ENCODE assay signal across 14 cellular contexts in the genomic region with DNA sequence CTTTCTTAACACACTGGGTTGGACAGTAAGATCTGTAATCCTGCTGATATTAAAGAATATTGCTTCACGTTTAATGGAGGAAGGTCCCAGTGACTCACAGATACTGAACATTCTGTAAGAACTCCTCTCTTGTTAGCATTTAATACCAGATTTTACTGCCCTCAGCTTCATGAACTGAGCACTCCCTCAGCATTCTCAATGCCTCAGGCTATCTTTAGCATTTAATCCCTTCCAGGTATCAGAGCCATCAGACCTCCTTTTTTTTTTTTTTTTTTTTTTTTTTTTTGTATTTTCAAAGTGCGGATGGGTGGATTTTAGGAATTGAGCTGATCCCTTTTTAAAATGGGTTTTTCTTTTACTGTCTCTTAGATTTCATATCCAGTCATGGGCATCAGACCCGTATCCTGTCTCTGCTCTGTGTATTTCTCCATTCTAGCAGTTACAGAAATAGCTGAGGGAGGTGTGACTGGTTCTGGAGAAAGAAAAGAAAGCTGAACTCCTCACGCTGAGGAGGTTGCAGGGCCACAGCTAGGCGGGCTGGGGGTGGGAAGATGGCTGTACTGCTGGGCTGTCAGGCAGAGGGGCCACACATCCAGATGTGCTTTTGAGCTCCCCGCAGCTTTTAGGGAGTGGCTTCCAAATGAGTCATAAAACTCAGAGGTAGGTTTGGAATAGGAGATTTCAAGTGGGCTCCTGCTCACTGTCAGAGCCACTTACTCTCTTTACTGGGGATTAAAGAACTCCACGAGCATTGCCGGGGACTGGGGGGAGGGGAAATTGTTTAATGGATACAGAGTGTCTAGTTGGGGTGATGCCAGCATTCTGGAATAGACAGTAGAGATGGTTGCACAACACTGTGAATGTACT.
A peak's percentile ranks its signal among the peaks of the same experiment; 100 is the strongest.
DNase-seq lines count a peak whose midpoint lies in the region; ATAC-seq and TF ChIP-seq lines count a peak whose summit lies in the region.
"Had no signal": no experiment of that assay in that cellular context is flagged by ENCODE, and none has a peak within 500 bp of the region (broad histone marks: within the 10 kb centered on the region; RNA-seq: fewer than 3 reads in every experiment).

No MANE protein-coding gene starts in this region.

- no peak overlapping the region for H3K56ac ChIP-seq in H9 (ENCODE audit: insufficient read length, low read depth, low read length)

- H2AK5ac ChIP-seq in H9 (ENCODE audit: insufficient read length, low read length): no peak overlapping the region

- no peaks in the 10 kb centered on the region for H3K36me3 Mint-ChIP-seq in H9 (ENCODE audit: insufficient read depth in 1 of 3, low read depth in 3 of 3)
- no peaks in the 10 kb centered on the region for H3K36me3 Mint-ChIP-seq in activated naive CD4-positive, alpha-beta T cell treated with anti-CD3 and anti-CD28 coated beads, Interleukin-2, amount 10 ng/mL, durations not matched to agents 7 days and 5 days
- H3K36me3 Mint-ChIP-seq: CD4-positive, alpha-beta memory T cell had no signal

- no peak overlapping the region for H3K27ac ChIP-seq in H9 (ENCODE audit: insufficient read length, low read depth, low read length)
- H3K27ac ChIP-seq in prostate gland: no peak overlapping the region
- H3K27ac ChIP-seq: HL-60 had no signal

- H3K27ac Mint-ChIP-seq in H9: no peak overlapping the region; a peak in 1 of 7 replicates
- no peak overlapping the region for H3K27ac Mint-ChIP-seq in activated naive CD4-positive, alpha-beta T cell treated with anti-CD3 and anti-CD28 coated beads, Interleukin-2, amount 10 ng/mL, durations not matched to agents 7 days and 5 days
- H3K27ac Mint-ChIP-seq: activated B cell treated with CpG ODN at 0.5 μM for 24 hours; CD4-positive, alpha-beta memory T cell had no signal

- H2BK15ac ChIP-seq in H9 (ENCODE audit: low read depth, low read length): no peak overlapping the region

- no peaks in the 10 kb centered on the region for H3K27me3 Mint-ChIP-seq in H9 (ENCODE audit: low read depth)
- peaks cover 9% of the 10 kb centered on the region for H3K27me3 Mint-ChIP-seq in activated naive CD4-positive, alpha-beta T cell treated with anti-CD3 and anti-CD28 coated beads, Interleukin-2, amount 10 ng/mL, durations not matched to agents 7 days and 5 days

- no peak overlapping the region for H2BK5ac ChIP-seq in H9 (ENCODE audit: insufficient read length, low read length)

- ATAC-seq in GM21423 (IDR thresholded peaks at IDR 0.05; ENCODE audit: unreplicated experiment): no peak

- no peak overlapping the region for H3K14ac ChIP-seq in H9 (ENCODE audit: insufficient read depth, low read length)

- peak; percentile 37 for DNase-seq in H9
- peak; percentile 74 for DNase-seq in NCI-H510A treated with DMSO at 0.1 percent for 48 hours (lab: John Stamatoyannopoulos, UW)
- peak; percentile 55 for DNase-seq in fibroblast of villous mesenchyme (ENCODE audit: low read depth)
- DNase-seq in prostate gland (ENCODE audit: low spot score): peak; percentile 31
- no peak for DNase-seq in NCI-H128 (lab: John Stamatoyannopoulos, UW; ENCODE audit: unreplicated experiment)
- no peak for DNase-seq in activated naive CD4-positive, alpha-beta T cell treated with anti-CD3 and anti-CD28 coated beads, Interleukin-2, amount 10 ng/mL, durations not matched to agents 7 days and 5 days
- DNase-seq: activated B cell treated with CpG ODN at 0.5 μM for 24 hours; CD4-positive, alpha-beta memory T cell; effector CD8-positive, alpha-beta T cell; NCI-H2227 treated with DMSO at 0.1 percent for 48 hours; stimulated activated CD4-positive, alpha-beta T cell treated with anti-CD3 and anti-CD28 coated beads, Interleukin-12 subunit alpha, Interleukin-12 subunit beta, amount 100 ng/mL, for 4 hours had no signal

- no peak overlapping the region for H2AFZ ChIP-seq in H9 (ENCODE audit: low read length)

- no peaks in the 10 kb centered on the region for H3K27me3 ChIP-seq in H9 (ENCODE audit: insufficient read depth, low read length)
- no peaks in the 10 kb centered on the region for H3K27me3 ChIP-seq in prostate gland (replicated peaks; ENCODE audit: insufficient read depth)

- H3K23me2 ChIP-seq in H9 (ENCODE audit: insufficient read length, low read depth, low read length, poor library complexity, severe bottlenecking): no peaks in the 10 kb centered on the region

- H3K36me3 ChIP-seq in prostate gland: no peaks in the 10 kb centered on the region

- H3K9me3 ChIP-seq in H9 (ENCODE audit: control insufficient read depth, low read depth, low read length) (no peaks in the 10 kb centered on the region), prostate gland (no peaks in the 10 kb centered on the region)

- H4K5ac ChIP-seq in H9 (ENCODE audit: insufficient read length, low read depth, low read length): no peak overlapping the region

- no peak overlapping the region for H3K4me2 ChIP-seq in H9 (ENCODE audit: insufficient read depth, insufficient read length, low read length)

- CTCF ChIA-PET in activated naive CD4-positive, alpha-beta T cell treated with anti-CD3 and anti-CD28 coated beads, Interleukin-2, amount 10 ng/mL, durations not matched to agents 7 days and 5 days (lab: Charles Lee): interaction anchor here (8.0 kb wide), 1 partner anchor 93 kb away, joined by 101 read pairs; no protein-coding TSS in a partner anchor

- no peak overlapping the region for H3K4me3 Mint-ChIP-seq in H9
- H3K4me3 Mint-ChIP-seq in activated naive CD4-positive, alpha-beta T cell treated with anti-CD3 and anti-CD28 coated beads, Interleukin-2, amount 10 ng/mL, durations not matched to agents 7 days and 5 days: no peak overlapping the region
- H3K4me3 Mint-ChIP-seq: activated B cell treated with CpG ODN at 0.5 μM for 24 hours; CD4-positive, alpha-beta memory T cell had no signal

- no peaks in the 10 kb centered on the region for H3K79me1 ChIP-seq in H9 (ENCODE audit: insufficient read depth, low read depth, low read length, poor library complexity, severe bottlenecking)

- no peak for TF ChIP-seq POLR2A in prostate gland (IDR thresholded peaks at IDR 0.05)

- intact Hi-C loops in prostate gland (cut with DNase I): no loop called here

- H3K4me1 ChIP-seq in H9 (ENCODE audit: insufficient read depth, low read length) (no peaks in the 10 kb centered on the region), prostate gland (replicated peaks) (peaks cover 4% of the 10 kb centered on the region)

- H3K4me3 ChIP-seq in fibroblast of villous mesenchyme (ENCODE audit: low read depth, low read length) (no peak overlapping the region), prostate gland (no peak overlapping the region)
- H3K4me3 ChIP-seq: lung had no signal

- H4K91ac ChIP-seq in H9 (ENCODE audit: insufficient read length, low read depth, low read length): no peak overlapping the region

- H3K23ac ChIP-seq in H9 (ENCODE audit: insufficient read length, low read depth, low read length): no peak overlapping the region

- no peak for TF ChIP-seq CTCF in H9 (conservative IDR thresholded peaks at IDR 0.05)
- TF ChIP-seq CTCF in fibroblast of villous mesenchyme (IDR thresholded peaks at IDR 0.05; ENCODE audit: insufficient read depth, low read depth, low read length): no peak
- no peak for TF ChIP-seq CTCF in prostate gland (IDR thresholded peaks at IDR 0.05)

- peaks cover 10 to 19% of the 10 kb centered on the region in 2 experiments for H3K4me1 Mint-ChIP-seq in H9
- no peaks in the 10 kb centered on the region for H3K4me1 Mint-ChIP-seq in activated naive CD4-positive, alpha-beta T cell treated with anti-CD3 and anti-CD28 coated beads, Interleukin-2, amount 10 ng/mL, durations not matched to agents 7 days and 5 days
- H3K4me1 Mint-ChIP-seq: CD4-positive, alpha-beta memory T cell had no signal

- no peaks in the 10 kb centered on the region for H4K20me1 ChIP-seq in H9 (ENCODE audit: control insufficient read depth, insufficient read depth, insufficient read length)

- no peaks in the 10 kb centered on the region for H3K79me2 ChIP-seq in H9 (ENCODE audit: insufficient read depth, low read length)

- WGBS in H9 (ENCODE audit: extremely low coverage, insufficient read length, low lambda C conversion rate): no CpG with 5 or more reads among the region's 8 CpGs
- WGBS in prostate gland: 12% methylated on average over 8 of the region's 8 CpGs

- H4K8ac ChIP-seq in H9 (replicated peaks; ENCODE audit: insufficient read length, low read depth, low read length): no peak overlapping the region

- H2BK120ac ChIP-seq in H9 (ENCODE audit: low read depth, low read length, poor library complexity, severe bottlenecking): no peak overlapping the region

- H3K9me3 Mint-ChIP-seq in H9: no peaks in the 10 kb centered on the region; a peak in 1 of 5 replicates
- H3K9me3 Mint-ChIP-seq in activated naive CD4-positive, alpha-beta T cell treated with anti-CD3 and anti-CD28 coated beads, Interleukin-2, amount 10 ng/mL, durations not matched to agents 7 days and 5 days: no peaks in the 10 kb centered on the region
- H3K9me3 Mint-ChIP-seq: activated B cell treated with CpG ODN at 0.5 μM for 24 hours had no signal

- H2BK12ac ChIP-seq in H9 (ENCODE audit: insufficient read length, low read depth, low read length): no peak overlapping the region

- no peak overlapping the region for H3K18ac ChIP-seq in H9 (ENCODE audit: insufficient read length, low read depth, low read length)

- no peak overlapping the region for H3T11ph ChIP-seq in H9 (ENCODE audit: low read length)

- H2BK20ac ChIP-seq in H9 (ENCODE audit: low read depth, low read length, poor library complexity, severe bottlenecking): no peak overlapping the region

- no peak overlapping the region for H3K4ac ChIP-seq in H9 (ENCODE audit: low read depth, low read length)

- no peak overlapping the region for H3K9ac ChIP-seq in H9 (ENCODE audit: extremely low read depth, insufficient read length, low read length)

Comparison
In these comparisons a context has a peak if more than half of its experiments do, and no peak if none do; other contexts are left out.
1. DNase-seq: peak in H9 (single experiment), NCI-H510A treated with DMSO at 0.1 percent for 48 hours (single experiment), fibroblast of villous mesenchyme (single experiment) and prostate gland (single experiment); none in NCI-H128 (single experiment) and activated naive CD4-positive, alpha-beta T cell treated with anti-CD3 and anti-CD28 coated beads, Interleukin-2, amount 10 ng/mL, durations not matched to agents 7 days and 5 days (single experiment).